ENCODE assay signal across 8 cellular contexts in the genomic region with DNA sequence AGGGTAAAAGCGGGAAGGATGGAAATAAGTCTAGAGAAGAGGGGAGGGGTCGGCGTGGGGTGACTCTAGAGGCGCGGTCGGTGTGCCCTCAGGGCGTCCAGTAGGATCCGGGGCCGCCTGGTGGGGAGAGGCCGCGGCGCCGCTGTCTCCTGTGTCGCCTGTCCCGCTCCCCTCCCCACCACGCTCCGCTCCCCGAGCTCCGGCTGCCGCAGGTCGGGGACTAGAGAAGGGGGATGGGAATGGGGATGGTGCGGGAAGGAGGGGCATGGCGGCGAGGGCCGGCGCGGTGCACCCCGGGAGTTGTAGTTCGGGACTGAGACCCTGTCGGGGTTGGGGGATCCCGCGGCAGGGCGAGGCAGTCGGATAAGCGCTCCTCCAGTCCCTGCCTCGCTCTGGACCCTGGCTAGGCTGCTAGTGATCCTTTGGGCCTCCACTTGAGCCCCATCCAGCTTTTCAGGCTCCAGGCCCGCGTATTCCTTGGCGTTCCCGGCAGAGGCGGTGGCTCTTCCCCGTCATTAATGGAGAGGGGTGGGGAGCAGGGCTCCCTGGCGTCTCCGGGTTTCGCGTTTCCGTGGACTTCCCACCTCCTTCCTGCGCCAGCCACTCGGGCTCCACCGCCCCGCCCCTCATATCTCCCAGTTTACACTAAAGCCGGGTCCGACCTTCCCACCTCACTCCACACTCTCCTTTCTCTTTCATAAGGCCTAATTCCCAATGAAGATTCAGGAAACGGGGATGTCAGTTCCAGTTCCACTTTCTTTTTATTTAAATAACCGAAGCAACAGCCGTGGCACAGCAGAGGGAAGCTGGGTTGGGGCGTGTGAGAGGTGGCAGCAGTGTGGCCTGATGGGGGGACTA. TPM values are rescaled to one million over a fixed set of nuclear protein-coding genes. Genes with fewer than 3 reads are reported as not detected.
DNase-seq lines count a peak whose midpoint lies in the region; ATAC-seq, FAIRE-seq and TF ChIP-seq lines count a peak whose summit lies in the region.

ENTREP3 (minus strand) TSS at position 241 of the 858 bp plus-strand sequence. CDS start 606 bp downstream, outside the sequence.

- DNase-seq in NCI-H748 (lab: John Stamatoyannopoulos, UW; ENCODE audit: unreplicated experiment) (peak; percentile 90), dermis microvascular lymphatic vessel endothelial cell (ENCODE audit: low read depth in 2 of 2) (peak; percentile 61 to 88), HepG2 (ENCODE audit: low spot score) (peak; percentile 63)
- peak; percentile 55 to 74 for DNase-seq in activated CD4-positive, alpha-beta T cell treated with anti-CD3 and anti-CD28 coated beads, Interleukin-2, amount 50 U/mL, for 24 hours (ENCODE audit: low read depth in 1 of 2, low spot score in 1 of 2)
- peak; percentile 78 for DNase-seq in stimulated activated CD4-positive, alpha-beta T cell treated with anti-CD3 and anti-CD28 coated beads, Interleukin-4, amount 100 ng/mL, for 1 hour

- TF ChIP-seq EP300 in HepG2 (IDR thresholded peaks at IDR 0.05; ENCODE audit: low read depth in 2 of 2, low read length in 2 of 2), result no peak; a peak in 1 of 4 replicates
- TF ChIP-seq EP300 in HepG2 (CRISPR knock-in tag; IDR thresholded peaks at IDR 0.05; ENCODE audit: borderline replicate concordance), result no peak

- ATAC-seq in HG03196 (IDR thresholded peaks at IDR 0.05; ENCODE audit: unreplicated experiment) (peak; percentile 46), HepG2 (peak; percentile 73), HG02840 (IDR thresholded peaks at IDR 0.05; ENCODE audit: low FRiP score, unreplicated experiment) (no peak)

- H3K4me3 ChIP-seq in GM12875 (ENCODE audit: low read depth, low read length) (peak within 1 kb of the TSS; percentile 68), HepG2 (replicated peaks in 1 of 3; ENCODE audit: insufficient read depth in 1 of 3, low read depth in 2 of 3, low read length in 3 of 3) (peak within 1 kb of the TSS; percentile 61 to 83 (median 72))

- peak; percentile 51 for FAIRE-seq in HepG2 (lab: Jason Lieb, UNC)

- H3K9ac ChIP-seq in HepG2 (ENCODE audit: insufficient read depth, low read depth, low read length), result peak within 1 kb of the TSS; percentile 72

- CTCF ChIA-PET in HepG2 (lab: Yijun Ruan, JAX; ENCODE audit: low intra/inter-chr PET ratio, low total read pairs), result interaction anchor here (0.9 kb wide), 1 partner anchor 52 kb away, joined by 3 read pairs; no protein-coding TSS in a partner anchor

- POLR2A ChIA-PET in HepG2 (lab: Yijun Ruan, JAX), result interaction anchor here (1.0 to 1.3 kb wide), 7 partner anchors 17 to 308 kb away, joined by 3 to 12 read pairs (median 3); partner anchors contain the start of genes CLK2, FDPS and PKLR

- peaks cover 6 to 10% of the 10 kb centered on the region in 2 experiments; a peak in 3 of 5 replicates for H3K36me3 ChIP-seq in HepG2 (replicated peaks in 1 of 2; ENCODE audit: control insufficient read depth in 1 of 2, insufficient read depth in 2 of 2, low read length in 2 of 2)

- no peaks in the 10 kb centered on the region for H4K20me1 ChIP-seq in HepG2 (ENCODE audit: insufficient read depth, low read length)

- TF ChIP-seq RAD21 in HepG2 (CRISPR knock-in tag; IDR thresholded peaks at IDR 0.05), result peak; percentile 34; the same call in 1 of the 2 replicates

- peak within 1 kb of the TSS; percentile 99 for H3K4me2 ChIP-seq in HepG2 (ENCODE audit: low read depth, low read length)

- no peaks in the 10 kb centered on the region for H3K9me3 ChIP-seq in HepG2 (ENCODE audit: low read length)

- in situ Hi-C loops in HepG2 (cut with HindIII; ENCODE audit: extremely low pct_ligation_motif_present, low pct_unique_long_range_greater_than_20kb), result loop anchor here (10.0 kb wide), 1 partner anchor 49 kb away; the partner anchor contains the start of genes FDPS and PKLR

- H2AFZ ChIP-seq in HepG2 (ENCODE audit: low read length), result no peak within 1 kb of the TSS

- peaks cover 50% of the 10 kb centered on the region for H3K4me1 ChIP-seq in HepG2 (ENCODE audit: insufficient read depth, low read length)

- intact Hi-C loops in HepG2 (cut with micrococcal nuclease; ENCODE audit: unreplicated experiment), result loop anchor here (1.0 kb wide), 1 partner anchor 53 kb away; the partner anchor contains the start of gene FDPS

- H3K27ac ChIP-seq in HepG2 (ENCODE audit: extremely low read length, insufficient read depth, low read length), result peak within 1 kb of the TSS; percentile 47

- TF ChIP-seq CTCF in GM12875 (IDR thresholded peaks at IDR 0.05; ENCODE audit: borderline replicate concordance, insufficient read depth, low read depth, low read length), result 0 out of 2 replicates have a peak, but pooled peaks have one; percentile 0
- peak; percentile 34; the same call in 1 of the 2 replicates for TF ChIP-seq CTCF in HepG2 (CRISPR knock-in tag; IDR thresholded peaks at IDR 0.05)

- 39% methylated on average over 29 of the region's 57 CpGs for WGBS in HepG2 (ENCODE audit: low lambda C conversion rate)

- H3K27me3 ChIP-seq in HepG2 (ENCODE audit: control insufficient read depth in 1 of 2, insufficient read depth in 2 of 2, low read length in 2 of 2), result no peaks in the 10 kb centered on the region

- no TSS peak for BruUV-seq in HepG2 (replicated peaks; lab: Mats Ljungman, UMichigan)

- peak in 1 of 2 experiments; percentile 83; a peak in 2 of 4 replicates for TF ChIP-seq POLR2A in HepG2 (IDR thresholded peaks at IDR 0.05; ENCODE audit: insufficient read depth in 1 of 2, low read depth in 2 of 2, low read length in 2 of 2)

- peaks cover 10% of the 10 kb centered on the region for H3K79me2 ChIP-seq in HepG2 (ENCODE audit: insufficient read depth, low read length)

TF ChIP-seq in HepG2, 621 proteins besides CTCF, POLR2A, EP300 and RAD21 (continues in another document):
- TF ChIP-seq ZNF558 (CRISPR knock-in tag; IDR thresholded peaks at IDR 0.05; ENCODE audit: borderline replicate concordance), result 0 out of 2 replicates have a peak, but pooled peaks have one; percentile 6
- no peak for TF ChIP-seq AKAP8 (CRISPR knock-in tag; IDR thresholded peaks at IDR 0.05)
- TF ChIP-seq, protein P1, sequence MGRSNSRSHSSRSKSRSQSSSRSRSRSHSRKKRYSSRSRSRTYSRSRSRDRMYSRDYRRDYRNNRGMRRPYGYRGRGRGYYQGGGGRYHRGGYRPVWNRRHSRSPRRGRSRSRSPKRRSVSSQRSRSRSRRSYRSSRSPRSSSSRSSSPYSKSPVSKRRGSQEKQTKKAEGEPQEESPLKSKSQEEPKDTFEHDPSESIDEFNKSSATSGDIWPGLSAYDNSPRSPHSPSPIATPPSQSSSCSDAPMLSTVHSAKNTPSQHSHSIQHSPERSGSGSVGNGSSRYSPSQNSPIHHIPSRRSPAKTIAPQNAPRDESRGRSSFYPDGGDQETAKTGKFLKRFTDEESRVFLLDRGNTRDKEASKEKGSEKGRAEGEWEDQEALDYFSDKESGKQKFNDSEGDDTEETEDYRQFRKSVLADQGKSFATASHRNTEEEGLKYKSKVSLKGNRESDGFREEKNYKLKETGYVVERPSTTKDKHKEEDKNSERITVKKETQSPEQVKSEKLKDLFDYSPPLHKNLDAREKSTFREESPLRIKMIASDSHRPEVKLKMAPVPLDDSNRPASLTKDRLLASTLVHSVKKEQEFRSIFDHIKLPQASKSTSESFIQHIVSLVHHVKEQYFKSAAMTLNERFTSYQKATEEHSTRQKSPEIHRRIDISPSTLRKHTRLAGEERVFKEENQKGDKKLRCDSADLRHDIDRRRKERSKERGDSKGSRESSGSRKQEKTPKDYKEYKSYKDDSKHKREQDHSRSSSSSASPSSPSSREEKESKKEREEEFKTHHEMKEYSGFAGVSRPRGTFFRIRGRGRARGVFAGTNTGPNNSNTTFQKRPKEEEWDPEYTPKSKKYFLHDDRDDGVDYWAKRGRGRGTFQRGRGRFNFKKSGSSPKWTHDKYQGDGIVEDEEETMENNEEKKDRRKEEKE (IDR thresholded peaks at IDR 0.05), result no peak
- no peak for TF ChIP-seq PLRG1 (conservative IDR thresholded peaks at IDR 0.05)
- no peak for TF ChIP-seq IRF9 (CRISPR knock-in tag; IDR thresholded peaks at IDR 0.05; ENCODE audit: borderline replicate concordance)
- no peak for TF ChIP-seq ZSCAN29 (CRISPR knock-in tag; conservative IDR thresholded peaks at IDR 0.05)
- no peak; the same call in 1 of the 2 replicates for TF ChIP-seq ZNF556 (CRISPR knock-in tag; IDR thresholded peaks at IDR 0.05; ENCODE audit: borderline replicate concordance)
- TF ChIP-seq GATAD1 (CRISPR knock-in tag; IDR thresholded peaks at IDR 0.05), result peak; percentile 78

RNA-seq across cellular contexts. Expression of gene ENTREP3, which starts in this region (rescaled TPM):
- total RNA-seq in dermis microvascular lymphatic vessel endothelial cell (3.0 and 4.2 TPM in 2 replicates), HepG2 (2016; rRNA removed; fragmentation: Illumina TruSeq; extraction: Trizol) (4.1 and 6.2 TPM in 2 replicates)
- 3.6 and 4.8 TPM in 2 replicates for total RNA-seq in HepG2 (2016; cell fraction: cytosol; rRNA removed; fragmentation: Illumina TruSeq; extraction: Trizol; ENCODE audit: low read depth)
- 3.2 and 5.5 TPM in 2 replicates for total RNA-seq in HepG2 (2016; cell fraction: insoluble cytoplasmic fraction; rRNA removed; fragmentation: Illumina TruSeq; extraction: Trizol)
- 12.9 and 13.0 TPM in 2 replicates for total RNA-seq in HepG2 (2016; cell fraction: membrane; rRNA removed; fragmentation: Illumina TruSeq; extraction: Trizol)
- total RNA-seq in HepG2 (2016; cell fraction: nucleus; rRNA removed; fragmentation: Illumina TruSeq; extraction: Trizol), result 6.9 and 8.6 TPM in 2 replicates
- polyA plus RNA-seq in HepG2 (2011; rRNA removed), result 9.9 and 11.9 TPM in 2 replicates
- polyA plus RNA-seq in HepG2 (2011; cell fraction: cytosol; rRNA removed), result 7.8 and 10.3 TPM in 2 replicates
- polyA plus RNA-seq in HepG2 (2011; cell fraction: nucleus; rRNA removed), result 18.3 and 21.0 TPM in 2 replicates
- polyA plus RNA-seq in HepG2 (2012), result 18.4 and 22.0 TPM in 2 replicates
- polyA plus RNA-seq in HepG2 (2016; cell fraction: cytosol; fragmentation: Illumina TruSeq; extraction: Trizol; ENCODE audit: low read depth), result 22.1 and 24.0 TPM in 2 replicates
- polyA plus RNA-seq in HepG2 (2016; cell fraction: insoluble cytoplasmic fraction; fragmentation: Illumina TruSeq; extraction: Trizol; ENCODE audit: low read depth), result 19.7 and 25.6 TPM in 2 replicates
- 49.9 and 57.1 TPM in 2 replicates for polyA plus RNA-seq in HepG2 (2016; cell fraction: membrane; fragmentation: Illumina TruSeq; extraction: Trizol; ENCODE audit: low read depth)
- 28.1 and 33.5 TPM in 2 replicates for polyA plus RNA-seq in HepG2 (2016; cell fraction: nucleus; fragmentation: Illumina TruSeq; extraction: Trizol; ENCODE audit: insufficient read depth, low read depth)
- 7.5 and 12.8 TPM in 2 replicates for polyA minus RNA-seq in HepG2 (2011; rRNA and poly(A)+ RNA removed; ENCODE audit: low replicate concordance)
- polyA minus RNA-seq in HepG2 (2011; cell fraction: cytosol; rRNA and poly(A)+ RNA removed), result 8.1 and 9.3 TPM in 2 replicates
- 3.7 and 4.4 TPM in 2 replicates for polyA minus RNA-seq in HepG2 (2011; cell fraction: nucleus; rRNA and poly(A)+ RNA removed)
